Comparison of ENCODE assay signal across 8 cellular contexts in the genomic region with DNA sequence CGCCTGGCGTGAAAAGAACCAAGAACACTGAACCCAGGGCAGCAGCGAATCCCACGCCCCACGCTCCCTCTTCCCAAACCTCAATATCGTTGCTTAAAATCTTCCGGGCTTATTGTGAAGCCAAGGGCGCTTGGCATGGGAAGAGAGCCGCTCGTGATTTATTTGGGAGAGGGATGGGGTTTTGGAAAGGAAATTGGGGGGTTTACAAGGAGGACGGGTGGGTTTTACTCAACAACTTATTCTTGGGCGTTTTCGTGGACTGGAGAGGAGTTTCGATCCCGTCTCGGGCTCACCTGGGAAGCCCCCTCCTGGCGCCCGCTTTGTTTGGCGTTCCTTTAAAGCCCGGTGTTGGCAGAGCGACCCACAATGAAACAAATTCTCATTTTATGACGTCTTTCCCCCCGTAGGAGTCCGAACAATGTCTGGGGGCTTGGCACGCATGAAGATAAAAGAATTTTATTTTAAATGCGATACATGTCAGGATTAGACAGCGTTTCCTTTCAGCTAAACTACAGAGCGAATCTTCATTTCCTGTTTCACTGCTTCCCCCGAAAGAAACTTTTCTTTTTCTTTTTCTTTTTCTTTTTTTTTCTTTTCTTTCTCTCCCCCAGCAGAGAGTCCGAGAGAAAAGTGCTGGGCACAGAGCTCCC.
DNase-seq lines count a peak whose midpoint lies in the region; ATAC-seq and TF ChIP-seq lines count a peak whose summit lies in the region.

No MANE protein-coding gene starts in this region.

- no peak for DNase-seq in HFF-Myc (ENCODE audit: extremely low read depth, low read depth)
- DNase-seq in activated T-cell treated with anti-CD3 and anti-CD28 coated beads, Interleukin-2, amount 50 U/mL, for 24 hours: peak; percentile 35
- no peak for DNase-seq in right lobe of liver
- DNase-seq in upper lobe of right lung: no peak
- no peak for DNase-seq in NCI-H345 (lab: John Stamatoyannopoulos, UW)
- DNase-seq in activated CD4-positive, alpha-beta T cell treated with anti-CD3 and anti-CD28 coated beads for 4 hours: no peak

- peak overlapping the region; percentile 82 for H3K4me3 Mint-ChIP-seq in activated T-cell treated with anti-CD3 and anti-CD28 coated beads, Interleukin-2, amount 50 U/mL, for 24 hours

- H3K9me3 Mint-ChIP-seq in activated T-cell treated with anti-CD3 and anti-CD28 coated beads, Interleukin-2, amount 50 U/mL, for 24 hours: no peaks in the 10 kb centered on the region

- H3K4me1 ChIP-seq in right lobe of liver (peaks cover 0 to 13% (median 5%) of the 10 kb centered on the region in 4 donors), upper lobe of right lung (peaks cover 14% of the 10 kb centered on the region)

- TF ChIP-seq POLR2A in right lobe of liver (IDR thresholded peaks at IDR 0.05): no peak

- peaks cover 18% of the 10 kb centered on the region for H3K4me1 Mint-ChIP-seq in activated T-cell treated with anti-CD3 and anti-CD28 coated beads, Interleukin-2, amount 50 U/mL, for 24 hours (ENCODE audit: low read depth)

- H3K27ac Mint-ChIP-seq in activated T-cell treated with anti-CD3 and anti-CD28 coated beads, Interleukin-2, amount 50 U/mL, for 24 hours: peak overlapping the region; percentile 42

- intact Hi-C loops in right lobe of liver (cut with DNase I): no loop called here
- intact Hi-C loops in upper lobe of right lung (cut with DNase I): loop anchor here (10.0 kb wide), 1 partner anchor 631 kb away; no protein-coding TSS in a partner anchor

- peaks cover 80% of the 10 kb centered on the region for H3K27me3 Mint-ChIP-seq in activated T-cell treated with anti-CD3 and anti-CD28 coated beads, Interleukin-2, amount 50 U/mL, for 24 hours

- H3K4me3 ChIP-seq in HFF-Myc (replicated peaks; ENCODE audit: low read depth, low read length) (peak overlapping the region; percentile 37), right lobe of liver (peak overlapping the region; percentile 26 to 37 (median 36)), upper lobe of right lung (peak overlapping the region; percentile 44)

- H3K36me3 Mint-ChIP-seq in activated T-cell treated with anti-CD3 and anti-CD28 coated beads, Interleukin-2, amount 50 U/mL, for 24 hours (ENCODE audit: low read depth): no peaks in the 10 kb centered on the region

- H3K36me3 ChIP-seq in right lobe of liver (no peaks in the 10 kb centered on the region), upper lobe of right lung (no peaks in the 10 kb centered on the region)

- H3K27me3 ChIP-seq in right lobe of liver (peaks cover 12 to 22% of the 10 kb centered on the region in 2 donors), upper lobe of right lung (peaks cover 82% of the 10 kb centered on the region)

- no peaks in the 10 kb centered on the region for H3K9me3 ChIP-seq in right lobe of liver
- no peaks in the 10 kb centered on the region for H3K9me3 ChIP-seq in upper lobe of right lung

- ATAC-seq in GM18498 (IDR thresholded peaks at IDR 0.05; ENCODE audit: unreplicated experiment) (peak; percentile 10), right lobe of liver (peak in 1 of 4 donors; percentile 31), upper lobe of right lung (no peak), HG03097 (IDR thresholded peaks at IDR 0.05; ENCODE audit: low FRiP score, unreplicated experiment) (no peak)

- TF ChIP-seq CTCF in HFF-Myc (IDR thresholded peaks at IDR 0.05; ENCODE audit: low read depth, low read length, missing control alignments): no peak
- no peak for TF ChIP-seq CTCF in right lobe of liver (IDR thresholded peaks at IDR 0.05)
- no peak for TF ChIP-seq CTCF in upper lobe of right lung (IDR thresholded peaks at IDR 0.05)

- 8% methylated on average over 30 of the region's 30 CpGs for WGBS in right lobe of liver (ENCODE audit: insufficient coverage, low coverage, low lambda C conversion rate, missing lambda C conversion rate)

- H3K27ac ChIP-seq in right lobe of liver: no peak overlapping the region
- no peak overlapping the region for H3K27ac ChIP-seq in upper lobe of right lung
